28 cellular contexts compared by ENCODE assay signal in the genomic region with DNA sequence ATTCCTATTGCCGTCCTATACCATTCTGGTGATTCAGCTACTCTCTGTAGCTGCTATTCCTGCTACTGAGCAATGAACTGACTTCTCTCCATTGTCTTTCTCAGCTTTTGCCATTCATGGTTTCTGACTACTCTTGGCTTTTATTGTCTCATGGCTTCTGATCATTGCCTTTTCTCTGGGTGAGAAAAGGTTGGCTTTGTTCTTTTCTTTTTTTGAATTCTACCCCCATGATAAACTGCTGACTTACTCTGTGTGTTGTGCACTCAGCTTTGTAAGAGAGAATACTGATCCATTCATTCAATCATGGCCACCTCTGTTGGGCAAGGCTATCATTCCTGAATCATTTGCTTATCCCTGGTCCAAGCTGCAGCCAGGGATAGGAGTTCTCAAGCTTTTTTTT.
"Had no signal": no experiment of that assay in that cellular context is flagged by ENCODE, and none has a peak within 500 bp of the region (broad histone marks: within the 10 kb centered on the region; RNA-seq: fewer than 3 reads in every experiment).

No MANE protein-coding gene starts in this region.

- H3K27ac ChIP-seq: neutrophil, pancreas, psoas muscle, right lobe of liver, sigmoid colon, stomach, thoracic aorta, thyroid gland, tibial nerve, upper lobe of right lung, vagina had no signal

- FAIRE-seq: pancreas, small intestine had no signal

- H3K4me3 Mint-ChIP-seq: naive thymus-derived CD4-positive, alpha-beta T cell; natural killer cell; nephron; stimulated activated effector memory CD8-positive, alpha-beta T cell treated with anti-CD3 and anti-CD28 coated beads, Interleukin-12 subunit alpha, Interleukin-12 subunit beta, amount 100 ng/mL, for 72 hours; stimulated activated naive B cell treated with anti-CD40 and anti-IgM and Interleukin-4, amounts not matched to agents 10 μg/mL and 1 μg/mL and 100 μg/mL, for 72 hours; stimulated activated naive CD8-positive, alpha-beta T cell treated with anti-CD3 and anti-CD28 coated beads, Interleukin-15, Interleukin-2, amounts not matched to agents 100 ng/mL and 50 ng/mL, for 24 hours; type B pancreatic cell had no signal

- ATAC-seq: naive thymus-derived CD4-positive, alpha-beta T cell; natural killer cell; pancreas; psoas muscle; right cardiac atrium; right lobe of liver; stimulated activated effector memory CD8-positive, alpha-beta T cell treated with anti-CD3 and anti-CD28 coated beads, Interleukin-12 subunit alpha, Interleukin-12 subunit beta, amount 100 ng/mL, for 72 hours; stimulated activated naive B cell treated with anti-CD40 and anti-IgM and Interleukin-4, amounts not matched to agents 10 μg/mL and 1 μg/mL and 100 μg/mL, for 72 hours; upper lobe of right lung had no signal

- H3K4me1 ChIP-seq: pancreas, psoas muscle, right lobe of liver, sigmoid colon, stomach, thyroid gland, tibial nerve, upper lobe of right lung, vagina had no signal

- H3K9me3 ChIP-seq: neutrophil, pancreas, psoas muscle, right lobe of liver, sigmoid colon, stomach, thoracic aorta, thyroid gland, tibial nerve, upper lobe of right lung, vagina had no signal

- H3K4me3 ChIP-seq: pancreas, psoas muscle, right lobe of liver, sigmoid colon, stomach, thoracic aorta, thyroid gland, tibial nerve, upper lobe of right lung, vagina had no signal

- DNase-seq: naive thymus-derived CD4-positive, alpha-beta T cell; natural killer cell; nucleus accumbens; pancreas; posterior cingulate gyrus; psoas muscle; right cardiac atrium; right lobe of liver; sigmoid colon; small intestine; stimulated activated CD4-positive, alpha-beta T cell treated with anti-CD3 and anti-CD28 coated beads, Interleukin-15, amount 100 ng/mL, for 24 hours; stimulated activated CD4-positive, alpha-beta T cell treated with anti-CD3 and anti-CD28 coated beads, Interleukin-2, amount 100 ng/mL, for 24 hours; stimulated activated CD4-positive, alpha-beta T cell treated with anti-CD3 and anti-CD28 coated beads, Interleukin-2, amount 100 ng/mL, for 48 hours; stimulated activated CD4-positive, alpha-beta T cell treated with anti-CD3 and anti-CD28 coated beads, Interleukin-4, amount 100 ng/mL, for 24 hours; stimulated activated naive B cell treated with anti-CD40 and anti-IgM and Interleukin-4, amounts not matched to agents 10 μg/mL and 1 μg/mL and 100 μg/mL, for 72 hours; stimulated activated naive CD4-positive, alpha-beta T cell treated with Interleukin-2 at 50 U/mL for 16 hours; stomach; thyroid gland; upper lobe of right lung had no signal

- H3K36me3 Mint-ChIP-seq: natural killer cell; stimulated activated effector memory CD8-positive, alpha-beta T cell treated with anti-CD3 and anti-CD28 coated beads, Interleukin-12 subunit alpha, Interleukin-12 subunit beta, amount 100 ng/mL, for 72 hours; type B pancreatic cell had no signal

- H3K27me3 Mint-ChIP-seq: type B pancreatic cell had no signal

- H3K9me3 Mint-ChIP-seq: natural killer cell; nephron; stimulated activated naive CD8-positive, alpha-beta T cell treated with anti-CD3 and anti-CD28 coated beads, Interleukin-15, Interleukin-2, amounts not matched to agents 100 ng/mL and 50 ng/mL, for 24 hours had no signal

- H3K27ac Mint-ChIP-seq: naive thymus-derived CD4-positive, alpha-beta T cell; natural killer cell; nephron; progenitor cell of endocrine pancreas; stimulated activated effector memory CD8-positive, alpha-beta T cell treated with anti-CD3 and anti-CD28 coated beads, Interleukin-12 subunit alpha, Interleukin-12 subunit beta, amount 100 ng/mL, for 72 hours; stimulated activated naive B cell treated with anti-CD40 and anti-IgM and Interleukin-4, amounts not matched to agents 10 μg/mL and 1 μg/mL and 100 μg/mL, for 72 hours; stimulated activated naive CD8-positive, alpha-beta T cell treated with anti-CD3 and anti-CD28 coated beads, Interleukin-15, Interleukin-2, amounts not matched to agents 100 ng/mL and 50 ng/mL, for 24 hours; type B pancreatic cell had no signal

- H3K36me3 ChIP-seq: neutrophil, pancreas, right lobe of liver, sigmoid colon, stomach, thoracic aorta, thyroid gland, tibial nerve, upper lobe of right lung, vagina had no signal

- H3K27me3 ChIP-seq: neutrophil, pancreas, right lobe of liver, sigmoid colon, stomach, thyroid gland, tibial nerve, upper lobe of right lung, vagina had no signal

- H3K4me1 Mint-ChIP-seq: naive thymus-derived CD4-positive, alpha-beta T cell; natural killer cell; stimulated activated effector memory CD8-positive, alpha-beta T cell treated with anti-CD3 and anti-CD28 coated beads, Interleukin-12 subunit alpha, Interleukin-12 subunit beta, amount 100 ng/mL, for 72 hours had no signal
